In genomic region chr1:74767490-74767889, GRCh38 we compare ENCODE assay signal across 9 cellular contexts. TPM values are rescaled to one million over a fixed set of nuclear protein-coding genes. Genes with fewer than 3 reads are reported as not detected.
DNase-seq lines count a peak whose midpoint lies in the region; ATAC-seq and TF ChIP-seq lines count a peak whose summit lies in the region.
"Had no signal": no experiment of that assay in that cellular context is flagged by ENCODE, and none has a peak within 500 bp of the region (broad histone marks: within the 10 kb centered on the region; RNA-seq: fewer than 3 reads in every experiment).

No MANE protein-coding gene starts in this region.

- no peak overlapping the region for H3K27ac Mint-ChIP-seq in activated naive CD8-positive, alpha-beta T cell treated with anti-CD3 and anti-CD28 coated beads for 36 hours
- H3K27ac Mint-ChIP-seq: T-helper 17 cell had no signal

- no peaks in the 10 kb centered on the region for H3K9me3 Mint-ChIP-seq in activated naive CD8-positive, alpha-beta T cell treated with anti-CD3 and anti-CD28 coated beads for 36 hours

- H3K4me1 Mint-ChIP-seq in activated naive CD8-positive, alpha-beta T cell treated with anti-CD3 and anti-CD28 coated beads for 36 hours: peaks cover 10% of the 10 kb centered on the region

- POLR2A ChIA-PET in GM10248 (lab: Yijun Ruan, JAX): no interaction called here
- POLR2A ChIA-PET in RWPE1 (lab: Yijun Ruan, JAX; ENCODE audit: low non-redundant PET): no interaction called here

- CTCF ChIA-PET in GM10248 (lab: Yijun Ruan, JAX): interaction anchor here (1.0 to 4.6 kb wide), 3 partner anchors 9 to 435 kb away, joined by 3 to 40 read pairs (median 7); no protein-coding TSS in a partner anchor
- CTCF ChIA-PET in RWPE1 (lab: Yijun Ruan, JAX): interaction anchor here (0.8 kb wide), 1 partner anchor 9 kb away, joined by 3 read pairs; no protein-coding TSS in a partner anchor

- H3K27me3 Mint-ChIP-seq in activated naive CD8-positive, alpha-beta T cell treated with anti-CD3 and anti-CD28 coated beads for 36 hours: no peaks in the 10 kb centered on the region
- H3K27me3 Mint-ChIP-seq: T-helper 17 cell had no signal

- DNase-seq in GM10248 (ENCODE audit: extremely low spot score) (no peak), RWPE1 (ENCODE audit: low spot score) (peak; percentile 1), left kidney (ENCODE audit: low read depth, low spot score) (peak; percentile 12), cerebellar nuclear complex (lab: John Stamatoyannopoulos, UW) (no peak)
- no peak for DNase-seq in activated naive CD8-positive, alpha-beta T cell treated with anti-CD3 and anti-CD28 coated beads for 36 hours
- DNase-seq: T-helper 17 cell had no signal

- H3K36me3 Mint-ChIP-seq in activated naive CD8-positive, alpha-beta T cell treated with anti-CD3 and anti-CD28 coated beads for 36 hours: peaks cover 18% of the 10 kb centered on the region

- H3K27ac ChIP-seq in RWPE1: no peak overlapping the region

- ATAC-seq in HG02642 (IDR thresholded peaks at IDR 0.05; ENCODE audit: poor library complexity, unreplicated experiment) (peak; percentile 48), GM21390 (IDR thresholded peaks at IDR 0.05; ENCODE audit: unreplicated experiment) (no peak), HG03457 (IDR thresholded peaks at IDR 0.05; ENCODE audit: unreplicated experiment) (no peak)
- ATAC-seq: T-helper 17 cell had no signal

- no peak overlapping the region for H3K4me3 Mint-ChIP-seq in activated naive CD8-positive, alpha-beta T cell treated with anti-CD3 and anti-CD28 coated beads for 36 hours
- H3K4me3 Mint-ChIP-seq: T-helper 17 cell had no signal

- peak; percentile 42 for TF ChIP-seq CTCF in GM10248 (IDR thresholded peaks at IDR 0.05; ENCODE audit: control extremely low read depth, extremely low read depth, low read depth, missing control alignments)
- no peak for TF ChIP-seq CTCF in RWPE1 (conservative IDR thresholded peaks at IDR 0.05; ENCODE audit: low read depth)

RNA-seq across cellular contexts. Expression of gene TYW3, which starts 34.5 kb away (rescaled TPM):
- 10 to 100 TPM; 38.7 to 39.0 TPM for total RNA-seq in activated naive CD8-positive, alpha-beta T cell treated with anti-CD3 and anti-CD28 coated beads for 36 hours

RNA-seq across cellular contexts. Expression of gene CRYZ, which starts 34.6 kb away (rescaled TPM):
- 10 to 100 TPM; 10.7 to 10.9 TPM for total RNA-seq in activated naive CD8-positive, alpha-beta T cell treated with anti-CD3 and anti-CD28 coated beads for 36 hours

Comparison
In these comparisons a context has a peak if more than half of its experiments do, and no peak if none do; other contexts are left out.
1. DNase-seq: peak in RWPE1 (single experiment) and left kidney (single experiment); none in GM10248 (single experiment), cerebellar nuclear complex (0 of 2) and activated naive CD8-positive, alpha-beta T cell treated with anti-CD3 and anti-CD28 coated beads for 36 hours (single experiment).